1 cellular context compared by ENCODE assay signal in genomic region chr12:123938679-123939480, GRCh38.
TF ChIP-seq lines count a peak whose summit lies in the region.

No MANE protein-coding gene starts in this region.

TF ChIP-seq in endothelial cell of umbilical vein, 7 proteins besides CTCF, POLR2A, EP300 and RAD21 (continued from another document):
- TF ChIP-seq, protein P1, sequence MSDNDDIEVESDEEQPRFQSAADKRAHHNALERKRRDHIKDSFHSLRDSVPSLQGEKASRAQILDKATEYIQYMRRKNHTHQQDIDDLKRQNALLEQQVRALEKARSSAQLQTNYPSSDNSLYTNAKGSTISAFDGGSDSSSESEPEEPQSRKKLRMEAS (IDR thresholded peaks at IDR 0.05; ENCODE audit: insufficient read depth, insufficient read length), result no peak
- TF ChIP-seq GATA2 (IDR thresholded peaks at IDR 0.05; ENCODE audit: insufficient read depth, insufficient read length, low read depth, low read length) (no peak), POLR2AphosphoS5 (IDR thresholded peaks at IDR 0.05; ENCODE audit: insufficient read depth, low read depth, low read length) (no peak), FOS (IDR thresholded peaks at IDR 0.05; ENCODE audit: borderline replicate concordance, insufficient read depth, low read length) (no peak)
